Comparison of ENCODE assay signal across 1 cellular context in the genomic region with DNA sequence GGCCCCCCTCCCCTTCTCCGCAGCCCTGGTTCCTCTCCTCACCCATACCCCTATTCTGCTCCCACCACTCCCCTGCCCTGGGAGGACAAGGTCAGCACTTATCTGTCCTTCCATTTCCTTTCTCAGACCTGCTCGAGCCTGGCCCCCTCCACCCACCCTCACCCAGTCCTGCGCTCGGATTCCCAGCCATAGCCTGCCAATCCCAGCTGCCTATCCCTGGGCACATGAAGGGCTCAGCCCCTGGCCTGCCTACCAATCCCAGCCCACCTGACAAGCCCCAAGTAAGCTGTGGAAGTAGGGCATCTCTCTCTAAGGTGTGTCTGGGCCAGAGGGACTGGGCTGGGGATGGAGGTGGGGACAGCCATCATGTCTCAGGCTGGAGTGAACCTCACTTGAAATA.
TF ChIP-seq lines count a peak whose summit lies in the region.

No MANE protein-coding gene starts in this region.

TF ChIP-seq in HepG2, 621 proteins besides CTCF, POLR2A, EP300 and RAD21:
- TF ChIP-seq POLR2G (IDR thresholded peaks at IDR 0.05; ENCODE audit: low read depth, low read length), result peak; percentile 80
- peak; percentile 67; the same call in 1 of the 2 replicates for TF ChIP-seq ZSCAN25 (CRISPR knock-in tag; IDR thresholded peaks at IDR 0.05)
- TF ChIP-seq, protein P1, sequence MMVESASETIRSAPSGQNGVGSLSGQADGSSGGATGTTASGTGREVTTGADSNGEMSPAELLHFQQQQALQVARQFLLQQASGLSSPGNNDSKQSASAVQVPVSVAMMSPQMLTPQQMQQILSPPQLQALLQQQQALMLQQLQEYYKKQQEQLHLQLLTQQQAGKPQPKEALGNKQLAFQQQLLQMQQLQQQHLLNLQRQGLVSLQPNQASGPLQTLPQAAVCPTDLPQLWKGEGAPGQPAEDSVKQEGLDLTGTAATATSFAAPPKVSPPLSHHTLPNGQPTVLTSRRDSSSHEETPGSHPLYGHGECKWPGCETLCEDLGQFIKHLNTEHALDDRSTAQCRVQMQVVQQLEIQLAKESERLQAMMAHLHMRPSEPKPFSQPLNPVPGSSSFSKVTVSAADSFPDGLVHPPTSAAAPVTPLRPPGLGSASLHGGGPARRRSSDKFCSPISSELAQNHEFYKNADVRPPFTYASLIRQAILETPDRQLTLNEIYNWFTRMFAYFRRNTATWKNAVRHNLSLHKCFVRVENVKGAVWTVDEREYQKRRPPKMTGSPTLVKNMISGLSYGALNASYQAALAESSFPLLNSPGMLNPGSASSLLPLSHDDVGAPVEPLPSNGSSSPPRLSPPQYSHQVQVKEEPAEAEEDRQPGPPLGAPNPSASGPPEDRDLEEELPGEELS (CRISPR knock-in tag; IDR thresholded peaks at IDR 0.05), result no peak; the same call in 1 of the 2 replicates
- TF ChIP-seq SP5 (CRISPR knock-in tag; IDR thresholded peaks at IDR 0.05; ENCODE audit: borderline replicate concordance, low read depth), result 0 out of 2 replicates have a peak, but pooled peaks have one; percentile 12
- TF ChIP-seq, protein P2, sequence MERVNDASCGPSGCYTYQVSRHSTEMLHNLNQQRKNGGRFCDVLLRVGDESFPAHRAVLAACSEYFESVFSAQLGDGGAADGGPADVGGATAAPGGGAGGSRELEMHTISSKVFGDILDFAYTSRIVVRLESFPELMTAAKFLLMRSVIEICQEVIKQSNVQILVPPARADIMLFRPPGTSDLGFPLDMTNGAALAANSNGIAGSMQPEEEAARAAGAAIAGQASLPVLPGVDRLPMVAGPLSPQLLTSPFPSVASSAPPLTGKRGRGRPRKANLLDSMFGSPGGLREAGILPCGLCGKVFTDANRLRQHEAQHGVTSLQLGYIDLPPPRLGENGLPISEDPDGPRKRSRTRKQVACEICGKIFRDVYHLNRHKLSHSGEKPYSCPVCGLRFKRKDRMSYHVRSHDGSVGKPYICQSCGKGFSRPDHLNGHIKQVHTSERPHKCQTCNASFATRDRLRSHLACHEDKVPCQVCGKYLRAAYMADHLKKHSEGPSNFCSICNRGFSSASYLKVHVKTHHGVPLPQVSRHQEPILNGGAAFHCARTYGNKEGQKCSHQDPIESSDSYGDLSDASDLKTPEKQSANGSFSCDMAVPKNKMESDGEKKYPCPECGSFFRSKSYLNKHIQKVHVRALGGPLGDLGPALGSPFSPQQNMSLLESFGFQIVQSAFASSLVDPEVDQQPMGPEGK (CRISPR knock-in tag; IDR thresholded peaks at IDR 0.05), result peak; percentile 28; the same call in 1 of the 2 replicates
- TF ChIP-seq NFKB2 (CRISPR knock-in tag; IDR thresholded peaks at IDR 0.05; ENCODE audit: borderline replicate concordance), result no peak
- TF ChIP-seq ARHGAP35 (CRISPR knock-in tag; IDR thresholded peaks at IDR 0.05; ENCODE audit: borderline replicate concordance), result 0 out of 2 replicates have a peak, but pooled peaks have one; percentile 17
- TF ChIP-seq, protein P3, sequence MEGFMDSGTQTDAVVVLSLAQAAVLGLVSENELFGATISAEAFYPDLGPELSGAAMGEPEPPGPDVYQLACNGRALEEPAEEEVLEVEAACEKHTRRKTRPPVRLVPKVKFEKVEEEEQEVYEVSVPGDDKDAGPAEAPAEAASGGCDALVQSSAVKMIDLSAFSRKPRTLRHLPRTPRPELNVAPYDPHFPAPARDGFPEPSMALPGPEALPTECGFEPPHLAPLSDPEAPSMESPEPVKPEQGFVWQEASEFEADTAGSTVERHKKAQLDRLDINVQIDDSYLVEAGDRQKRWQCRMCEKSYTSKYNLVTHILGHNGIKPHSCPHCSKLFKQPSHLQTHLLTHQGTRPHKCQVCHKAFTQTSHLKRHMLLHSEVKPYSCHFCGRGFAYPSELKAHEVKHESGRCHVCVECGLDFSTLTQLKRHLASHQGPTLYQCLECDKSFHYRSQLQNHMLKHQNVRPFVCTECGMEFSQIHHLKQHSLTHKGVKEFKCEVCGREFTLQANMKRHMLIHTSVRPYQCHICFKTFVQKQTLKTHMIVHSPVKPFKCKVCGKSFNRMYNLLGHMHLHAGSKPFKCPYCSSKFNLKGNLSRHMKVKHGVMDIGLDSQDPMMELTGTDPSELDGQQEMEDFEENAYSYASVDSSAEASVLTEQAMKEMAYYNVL (CRISPR knock-in tag; IDR thresholded peaks at IDR 0.05; ENCODE audit: borderline replicate concordance), result no peak
- TF ChIP-seq TEAD2 (CRISPR knock-in tag; IDR thresholded peaks at IDR 0.05), result no peak
- TF ChIP-seq SUZ12 (IDR thresholded peaks at IDR 0.05; ENCODE audit: low read depth, low read length), result no peak
- TF ChIP-seq NRL (CRISPR knock-in tag; IDR thresholded peaks at IDR 0.05; ENCODE audit: borderline replicate concordance), result no peak
- TF ChIP-seq GATA4 (IDR thresholded peaks at IDR 0.05; ENCODE audit: borderline replicate concordance, low read depth), result 0 out of 2 replicates have a peak, but pooled peaks have one; percentile 36
- peak; percentile 68 for TF ChIP-seq HNRNPH1 (optimal IDR thresholded peaks at IDR 0.05; ENCODE audit: low read depth, low read length)
- TF ChIP-seq ATAD3A (CRISPR knock-in tag; IDR thresholded peaks at IDR 0.05), result no peak
- TF ChIP-seq ZNF382 (CRISPR knock-in tag; IDR thresholded peaks at IDR 0.05; ENCODE audit: borderline replicate concordance), result no peak
- TF ChIP-seq, protein P4, sequence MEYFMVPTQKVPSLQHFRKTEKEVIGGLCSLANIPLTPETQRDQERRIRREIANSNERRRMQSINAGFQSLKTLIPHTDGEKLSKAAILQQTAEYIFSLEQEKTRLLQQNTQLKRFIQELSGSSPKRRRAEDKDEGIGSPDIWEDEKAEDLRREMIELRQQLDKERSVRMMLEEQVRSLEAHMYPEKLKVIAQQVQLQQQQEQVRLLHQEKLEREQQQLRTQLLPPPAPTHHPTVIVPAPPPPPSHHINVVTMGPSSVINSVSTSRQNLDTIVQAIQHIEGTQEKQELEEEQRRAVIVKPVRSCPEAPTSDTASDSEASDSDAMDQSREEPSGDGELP (IDR thresholded peaks at IDR 0.05; ENCODE audit: borderline replicate concordance, low read depth), result no peak
- TF ChIP-seq ZSCAN21 (CRISPR knock-in tag; IDR thresholded peaks at IDR 0.05; ENCODE audit: borderline replicate concordance), result 0 out of 2 replicates have a peak, but pooled peaks have one; percentile 16
- TF ChIP-seq ISL2 (CRISPR knock-in tag; IDR thresholded peaks at IDR 0.05), result no peak
- no peak for TF ChIP-seq ZNF282 (IDR thresholded peaks at IDR 0.05; ENCODE audit: partially characterized antibody)
- TF ChIP-seq, protein P5, sequence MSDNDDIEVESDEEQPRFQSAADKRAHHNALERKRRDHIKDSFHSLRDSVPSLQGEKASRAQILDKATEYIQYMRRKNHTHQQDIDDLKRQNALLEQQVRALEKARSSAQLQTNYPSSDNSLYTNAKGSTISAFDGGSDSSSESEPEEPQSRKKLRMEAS (IDR thresholded peaks at IDR 0.05), result 0 out of 2 replicates have a peak, but pooled peaks have one; percentile 25
- TF ChIP-seq HNRNPL (IDR thresholded peaks at IDR 0.05; ENCODE audit: low read depth, low read length), result peak; percentile 84
- no peak for TF ChIP-seq TBP (CRISPR knock-in tag; IDR thresholded peaks at IDR 0.05)
